ENCODE assay signal across 27 cellular contexts in the genomic region with DNA sequence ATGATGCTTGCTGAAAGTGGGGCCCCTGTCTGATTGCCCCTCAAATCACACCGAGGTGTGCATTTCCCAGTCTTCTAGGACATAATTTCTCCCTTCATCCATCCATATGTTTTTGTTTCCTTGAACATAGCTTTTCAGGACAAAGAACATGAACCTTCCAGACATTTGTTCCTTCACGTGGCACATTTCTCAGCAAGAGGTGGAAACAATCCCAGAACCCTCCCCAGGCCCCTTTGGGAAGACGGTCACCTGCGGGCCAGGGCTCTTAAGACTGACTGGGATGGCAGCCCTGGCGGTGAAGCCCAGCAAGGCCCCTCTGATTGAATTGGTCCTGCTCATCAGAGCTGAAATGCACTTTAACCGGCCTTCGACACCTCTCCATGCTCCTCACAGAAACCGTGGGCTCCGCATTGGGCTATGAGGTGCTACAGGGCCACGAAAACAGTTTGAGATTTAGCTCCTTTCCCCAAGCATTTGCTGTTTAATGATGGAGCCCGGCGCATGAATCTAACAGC.
"Had no signal": no experiment of that assay in that cellular context is flagged by ENCODE, and none has a peak within 500 bp of the region (broad histone marks: within the 10 kb centered on the region; RNA-seq: fewer than 3 reads in every experiment).

No MANE protein-coding gene starts in this region.

- H3K27me3 Mint-ChIP-seq: activated B cell treated with CpG ODN at 0.5 μM for 24 hours; activated CD4-positive, alpha-beta memory T cell treated with anti-CD3 and anti-CD28 coated beads, Interleukin-2, amount 10 ng/mL, durations not matched to agents 7 days and 5 days; activated CD4-positive, alpha-beta T cell treated with anti-CD3 and anti-CD28 coated beads, Interleukin-2, amount 10 ng/mL, durations not matched to agents 7 days and 5 days; activated CD8-positive, alpha-beta memory T cell treated with anti-CD3 and anti-CD28 coated beads, Interleukin-2, amount 10 ng/mL, durations not matched to agents 7 days and 5 days; activated naive CD4-positive, alpha-beta T cell treated with anti-CD3 and anti-CD28 coated beads, Interleukin-2, amount 10 ng/mL, durations not matched to agents 7 days and 5 days; activated naive CD4-positive, alpha-beta T cell treated with anti-CD3 and anti-CD28 coated beads, Interleukin-2, amount 50 U/mL, for 24 hours; activated naive CD8-positive, alpha-beta T cell treated with anti-CD3 and anti-CD28 coated beads, Interleukin-2, amount 10 ng/mL, durations not matched to agents 7 days and 5 days; activated naive CD8-positive, alpha-beta T cell treated with anti-CD3 and anti-CD28 coated beads, Interleukin-2, amount 50 U/mL, for 24 hours; activated T-cell treated with anti-CD3 and anti-CD28 coated beads, Interleukin-2, amount 50 U/mL, for 24 hours; central memory CD8-positive, alpha-beta T cell; T-cell; T-helper 17 cell had no signal

- H3K36me3 Mint-ChIP-seq: activated CD8-positive, alpha-beta memory T cell treated with anti-CD3 and anti-CD28 coated beads, Interleukin-2, amount 10 ng/mL, durations not matched to agents 7 days and 5 days; activated naive CD4-positive, alpha-beta T cell treated with anti-CD3 and anti-CD28 coated beads, Interleukin-2, amount 10 ng/mL, durations not matched to agents 7 days and 5 days; activated naive CD4-positive, alpha-beta T cell treated with anti-CD3 and anti-CD28 coated beads, Interleukin-2, amount 50 U/mL, for 24 hours; activated naive CD8-positive, alpha-beta T cell; activated naive CD8-positive, alpha-beta T cell treated with anti-CD3 and anti-CD28 coated beads, Interleukin-2, amount 10 ng/mL, durations not matched to agents 7 days and 5 days; brain; T-cell had no signal

- H3K9me3 Mint-ChIP-seq: activated naive CD4-positive, alpha-beta T cell treated with anti-CD3 and anti-CD28 coated beads, Interleukin-2, amount 50 U/mL, for 24 hours had no signal

- H3K4me3 Mint-ChIP-seq: activated B cell treated with CpG ODN at 0.5 μM for 24 hours; activated CD4-positive, alpha-beta memory T cell treated with anti-CD3 and anti-CD28 coated beads, Interleukin-2, amount 10 ng/mL, durations not matched to agents 7 days and 5 days; activated CD4-positive, alpha-beta T cell treated with anti-CD3 and anti-CD28 coated beads, Interleukin-2, amount 10 ng/mL, durations not matched to agents 7 days and 5 days; activated CD8-positive, alpha-beta memory T cell treated with anti-CD3 and anti-CD28 coated beads, Interleukin-2, amount 10 ng/mL, durations not matched to agents 7 days and 5 days; activated CD8-positive, alpha-beta T cell treated with anti-CD3 and anti-CD28 coated beads, Interleukin-2, amount 10 ng/mL, durations not matched to agents 7 days and 5 days; activated naive CD4-positive, alpha-beta T cell treated with anti-CD3 and anti-CD28 coated beads, Interleukin-2, amount 10 ng/mL, durations not matched to agents 7 days and 5 days; activated naive CD4-positive, alpha-beta T cell treated with anti-CD3 and anti-CD28 coated beads, Interleukin-2, amount 50 U/mL, for 24 hours; activated naive CD8-positive, alpha-beta T cell; activated naive CD8-positive, alpha-beta T cell treated with anti-CD3 and anti-CD28 coated beads, Interleukin-2, amount 10 ng/mL, durations not matched to agents 7 days and 5 days; activated naive CD8-positive, alpha-beta T cell treated with anti-CD3 and anti-CD28 coated beads, Interleukin-2, amount 50 U/mL, for 24 hours; activated T-cell treated with anti-CD3 and anti-CD28 coated beads, Interleukin-2, amount 50 U/mL, for 24 hours; brain; central memory CD8-positive, alpha-beta T cell; T-cell; T-helper 17 cell had no signal

- H3K27ac Mint-ChIP-seq: activated B cell treated with CpG ODN at 0.5 μM for 24 hours; activated CD4-positive, alpha-beta memory T cell treated with anti-CD3 and anti-CD28 coated beads, Interleukin-2, amount 10 ng/mL, durations not matched to agents 7 days and 5 days; activated CD4-positive, alpha-beta T cell treated with anti-CD3 and anti-CD28 coated beads, Interleukin-2, amount 10 ng/mL, durations not matched to agents 7 days and 5 days; activated CD8-positive, alpha-beta memory T cell treated with anti-CD3 and anti-CD28 coated beads, Interleukin-2, amount 10 ng/mL, durations not matched to agents 7 days and 5 days; activated CD8-positive, alpha-beta T cell treated with anti-CD3 and anti-CD28 coated beads, Interleukin-2, amount 10 ng/mL, durations not matched to agents 7 days and 5 days; activated naive CD4-positive, alpha-beta T cell treated with anti-CD3 and anti-CD28 coated beads, Interleukin-2, amount 10 ng/mL, durations not matched to agents 7 days and 5 days; activated naive CD4-positive, alpha-beta T cell treated with anti-CD3 and anti-CD28 coated beads, Interleukin-2, amount 50 U/mL, for 24 hours; activated naive CD8-positive, alpha-beta T cell; activated naive CD8-positive, alpha-beta T cell treated with anti-CD3 and anti-CD28 coated beads, Interleukin-2, amount 10 ng/mL, durations not matched to agents 7 days and 5 days; activated naive CD8-positive, alpha-beta T cell treated with anti-CD3 and anti-CD28 coated beads, Interleukin-2, amount 50 U/mL, for 24 hours; activated T-cell treated with anti-CD3 and anti-CD28 coated beads, Interleukin-2, amount 50 U/mL, for 24 hours; activated T-helper 2 cell treated with anti-CD3 and anti-CD28 coated beads, Interferon-gamma antibody, Interleukin-2, Interleukin-4, amounts not matched to agents 10 μg/mL and 5 μg/mL and 100 μg/mL, durations not matched to agents 14 hours and 24 hours and 36 hours; brain; T-cell; T-helper 17 cell had no signal

- H3K4me1 Mint-ChIP-seq: activated B cell treated with CpG ODN at 0.5 μM for 24 hours; activated CD4-positive, alpha-beta memory T cell treated with anti-CD3 and anti-CD28 coated beads, Interleukin-2, amount 10 ng/mL, durations not matched to agents 7 days and 5 days; activated CD4-positive, alpha-beta T cell treated with anti-CD3 and anti-CD28 coated beads, Interleukin-2, amount 10 ng/mL, durations not matched to agents 7 days and 5 days; activated CD8-positive, alpha-beta memory T cell treated with anti-CD3 and anti-CD28 coated beads, Interleukin-2, amount 10 ng/mL, durations not matched to agents 7 days and 5 days; activated naive CD4-positive, alpha-beta T cell treated with anti-CD3 and anti-CD28 coated beads, Interleukin-2, amount 10 ng/mL, durations not matched to agents 7 days and 5 days; activated naive CD4-positive, alpha-beta T cell treated with anti-CD3 and anti-CD28 coated beads, Interleukin-2, amount 50 U/mL, for 24 hours; activated naive CD8-positive, alpha-beta T cell treated with anti-CD3 and anti-CD28 coated beads, Interleukin-2, amount 10 ng/mL, durations not matched to agents 7 days and 5 days; activated naive CD8-positive, alpha-beta T cell treated with anti-CD3 and anti-CD28 coated beads, Interleukin-2, amount 50 U/mL, for 24 hours; brain; central memory CD8-positive, alpha-beta T cell; T-cell; T-helper 17 cell had no signal

- ATAC-seq: activated CD8-positive, alpha-beta memory T cell treated with anti-CD3 and anti-CD28 coated beads, Interleukin-2, amount 10 ng/mL, durations not matched to agents 7 days and 5 days; activated CD8-positive, alpha-beta T cell treated with anti-CD3 and anti-CD28 coated beads, Interleukin-2, amount 10 ng/mL, durations not matched to agents 7 days and 5 days; activated naive CD8-positive, alpha-beta T cell treated with anti-CD3 and anti-CD28 coated beads, Interleukin-2, amount 50 U/mL, for 24 hours; T-cell; T-helper 17 cell had no signal

- DNase-seq: activated B cell treated with CpG ODN at 0.5 μM for 24 hours; activated CD4-positive, alpha-beta memory T cell treated with anti-CD3 and anti-CD28 coated beads, Interleukin-2, amount 10 ng/mL, durations not matched to agents 7 days and 5 days; activated CD4-positive, alpha-beta T cell treated with anti-CD3 and anti-CD28 coated beads for 48 hours; activated CD4-positive, alpha-beta T cell treated with anti-CD3 and anti-CD28 coated beads, Interleukin-2, amount 10 ng/mL, durations not matched to agents 7 days and 5 days; activated CD4-positive, alpha-beta T cell treated with anti-CD3 and anti-CD28 coated beads, Interleukin-2, amount 50 U/mL, for 48 hours; activated CD4-positive, CD25-positive, alpha-beta regulatory T cell treated with anti-CD3 and anti-CD28 coated beads, Interleukin-2, amount 50 U/mL, for 72 hours; activated CD8-positive, alpha-beta memory T cell treated with anti-CD3 and anti-CD28 coated beads for 24 hours; activated CD8-positive, alpha-beta memory T cell treated with anti-CD3 and anti-CD28 coated beads, Interleukin-2, amount 10 ng/mL, durations not matched to agents 7 days and 5 days; activated CD8-positive, alpha-beta memory T cell treated with anti-CD3 and anti-CD28 coated beads, Interleukin-2, amount 50 U/mL, for 48 hours; activated CD8-positive, alpha-beta T cell treated with anti-CD3 and anti-CD28 coated beads, Interleukin-2, amount 10 ng/mL, durations not matched to agents 7 days and 5 days; activated effector memory CD4-positive, alpha-beta T cell treated with Interleukin-2 at 50 U/mL for 16 hours; activated gamma-delta T cell; activated naive CD4-positive, alpha-beta T cell treated with anti-CD3 and anti-CD28 coated beads, Interleukin-2, amount 10 ng/mL, durations not matched to agents 7 days and 5 days; activated naive CD4-positive, alpha-beta T cell treated with Interleukin-2 at 50 U/mL for 16 hours; activated naive CD8-positive, alpha-beta T cell treated with anti-CD3 and anti-CD28 coated beads, Interleukin-2, amount 10 ng/mL, durations not matched to agents 7 days and 5 days; activated naive CD8-positive, alpha-beta T cell treated with anti-CD3 and anti-CD28 coated beads, Interleukin-2, amount 50 U/mL, for 24 hours; activated T-cell treated with anti-CD3 and anti-CD28 coated beads, Interleukin-2, amount 50 U/mL, for 24 hours; activated T-cell treated with anti-CD3 and anti-CD28 coated beads, Interleukin-2, amount 50 U/mL, for 48 hours; anterior cingulate cortex; T-cell; T-helper 17 cell; T1000 had no signal
